1 cellular context compared by ENCODE assay signal in the genomic region with DNA sequence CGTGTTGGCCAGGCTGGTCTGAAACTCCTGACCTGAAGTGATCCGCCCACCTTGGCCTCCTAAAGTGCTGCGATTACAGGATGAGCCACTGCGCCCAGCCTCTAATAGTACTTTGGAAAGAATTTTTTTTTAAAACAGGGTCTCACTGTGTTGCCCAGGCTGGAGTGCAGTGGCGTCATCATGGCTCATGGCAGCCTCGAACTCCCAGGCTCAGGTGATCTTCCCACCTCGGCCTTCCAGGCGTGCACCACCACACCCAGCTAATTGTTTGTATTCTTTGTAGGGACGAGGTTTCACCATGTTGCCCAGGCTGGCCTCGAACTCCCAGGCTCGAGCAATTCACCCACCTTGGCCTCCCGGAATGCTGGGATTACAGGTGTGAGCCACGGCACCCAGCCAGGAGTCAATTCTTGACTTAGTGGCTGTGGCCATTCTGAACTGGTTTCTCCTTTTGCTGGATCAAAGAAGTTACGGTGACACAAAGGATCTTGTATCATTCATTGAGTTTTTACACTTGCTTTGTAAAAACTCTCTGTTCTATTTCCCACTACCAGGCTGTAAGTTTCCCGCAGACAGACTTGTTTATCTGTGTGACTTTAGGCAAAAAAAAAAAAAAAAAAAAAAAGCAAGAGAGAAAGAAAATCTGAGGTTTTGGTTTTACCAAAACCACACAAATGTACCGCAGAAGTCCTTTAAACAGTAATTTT.
TF ChIP-seq lines count a peak whose summit lies in the region.

No MANE protein-coding gene starts in this region.

TF ChIP-seq in GM23338, 12 proteins besides CTCF, POLR2A, EP300 and RAD21 (continued from another document):
- TF ChIP-seq, protein P1, sequence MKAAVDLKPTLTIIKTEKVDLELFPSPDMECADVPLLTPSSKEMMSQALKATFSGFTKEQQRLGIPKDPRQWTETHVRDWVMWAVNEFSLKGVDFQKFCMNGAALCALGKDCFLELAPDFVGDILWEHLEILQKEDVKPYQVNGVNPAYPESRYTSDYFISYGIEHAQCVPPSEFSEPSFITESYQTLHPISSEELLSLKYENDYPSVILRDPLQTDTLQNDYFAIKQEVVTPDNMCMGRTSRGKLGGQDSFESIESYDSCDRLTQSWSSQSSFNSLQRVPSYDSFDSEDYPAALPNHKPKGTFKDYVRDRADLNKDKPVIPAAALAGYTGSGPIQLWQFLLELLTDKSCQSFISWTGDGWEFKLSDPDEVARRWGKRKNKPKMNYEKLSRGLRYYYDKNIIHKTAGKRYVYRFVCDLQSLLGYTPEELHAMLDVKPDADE (IDR thresholded peaks at IDR 0.05), result no peak
- no peak for TF ChIP-seq CREB1 (CRISPR knock-in tag; IDR thresholded peaks at IDR 0.05; ENCODE audit: low read depth)
- TF ChIP-seq EZH2 (IDR thresholded peaks at IDR 0.05; ENCODE audit: low read depth, unreplicated experiment), result no peak
- TF ChIP-seq STAT1 (IDR thresholded peaks at IDR 0.05; ENCODE audit: unreplicated experiment), result no peak
- TF ChIP-seq, protein P2, sequence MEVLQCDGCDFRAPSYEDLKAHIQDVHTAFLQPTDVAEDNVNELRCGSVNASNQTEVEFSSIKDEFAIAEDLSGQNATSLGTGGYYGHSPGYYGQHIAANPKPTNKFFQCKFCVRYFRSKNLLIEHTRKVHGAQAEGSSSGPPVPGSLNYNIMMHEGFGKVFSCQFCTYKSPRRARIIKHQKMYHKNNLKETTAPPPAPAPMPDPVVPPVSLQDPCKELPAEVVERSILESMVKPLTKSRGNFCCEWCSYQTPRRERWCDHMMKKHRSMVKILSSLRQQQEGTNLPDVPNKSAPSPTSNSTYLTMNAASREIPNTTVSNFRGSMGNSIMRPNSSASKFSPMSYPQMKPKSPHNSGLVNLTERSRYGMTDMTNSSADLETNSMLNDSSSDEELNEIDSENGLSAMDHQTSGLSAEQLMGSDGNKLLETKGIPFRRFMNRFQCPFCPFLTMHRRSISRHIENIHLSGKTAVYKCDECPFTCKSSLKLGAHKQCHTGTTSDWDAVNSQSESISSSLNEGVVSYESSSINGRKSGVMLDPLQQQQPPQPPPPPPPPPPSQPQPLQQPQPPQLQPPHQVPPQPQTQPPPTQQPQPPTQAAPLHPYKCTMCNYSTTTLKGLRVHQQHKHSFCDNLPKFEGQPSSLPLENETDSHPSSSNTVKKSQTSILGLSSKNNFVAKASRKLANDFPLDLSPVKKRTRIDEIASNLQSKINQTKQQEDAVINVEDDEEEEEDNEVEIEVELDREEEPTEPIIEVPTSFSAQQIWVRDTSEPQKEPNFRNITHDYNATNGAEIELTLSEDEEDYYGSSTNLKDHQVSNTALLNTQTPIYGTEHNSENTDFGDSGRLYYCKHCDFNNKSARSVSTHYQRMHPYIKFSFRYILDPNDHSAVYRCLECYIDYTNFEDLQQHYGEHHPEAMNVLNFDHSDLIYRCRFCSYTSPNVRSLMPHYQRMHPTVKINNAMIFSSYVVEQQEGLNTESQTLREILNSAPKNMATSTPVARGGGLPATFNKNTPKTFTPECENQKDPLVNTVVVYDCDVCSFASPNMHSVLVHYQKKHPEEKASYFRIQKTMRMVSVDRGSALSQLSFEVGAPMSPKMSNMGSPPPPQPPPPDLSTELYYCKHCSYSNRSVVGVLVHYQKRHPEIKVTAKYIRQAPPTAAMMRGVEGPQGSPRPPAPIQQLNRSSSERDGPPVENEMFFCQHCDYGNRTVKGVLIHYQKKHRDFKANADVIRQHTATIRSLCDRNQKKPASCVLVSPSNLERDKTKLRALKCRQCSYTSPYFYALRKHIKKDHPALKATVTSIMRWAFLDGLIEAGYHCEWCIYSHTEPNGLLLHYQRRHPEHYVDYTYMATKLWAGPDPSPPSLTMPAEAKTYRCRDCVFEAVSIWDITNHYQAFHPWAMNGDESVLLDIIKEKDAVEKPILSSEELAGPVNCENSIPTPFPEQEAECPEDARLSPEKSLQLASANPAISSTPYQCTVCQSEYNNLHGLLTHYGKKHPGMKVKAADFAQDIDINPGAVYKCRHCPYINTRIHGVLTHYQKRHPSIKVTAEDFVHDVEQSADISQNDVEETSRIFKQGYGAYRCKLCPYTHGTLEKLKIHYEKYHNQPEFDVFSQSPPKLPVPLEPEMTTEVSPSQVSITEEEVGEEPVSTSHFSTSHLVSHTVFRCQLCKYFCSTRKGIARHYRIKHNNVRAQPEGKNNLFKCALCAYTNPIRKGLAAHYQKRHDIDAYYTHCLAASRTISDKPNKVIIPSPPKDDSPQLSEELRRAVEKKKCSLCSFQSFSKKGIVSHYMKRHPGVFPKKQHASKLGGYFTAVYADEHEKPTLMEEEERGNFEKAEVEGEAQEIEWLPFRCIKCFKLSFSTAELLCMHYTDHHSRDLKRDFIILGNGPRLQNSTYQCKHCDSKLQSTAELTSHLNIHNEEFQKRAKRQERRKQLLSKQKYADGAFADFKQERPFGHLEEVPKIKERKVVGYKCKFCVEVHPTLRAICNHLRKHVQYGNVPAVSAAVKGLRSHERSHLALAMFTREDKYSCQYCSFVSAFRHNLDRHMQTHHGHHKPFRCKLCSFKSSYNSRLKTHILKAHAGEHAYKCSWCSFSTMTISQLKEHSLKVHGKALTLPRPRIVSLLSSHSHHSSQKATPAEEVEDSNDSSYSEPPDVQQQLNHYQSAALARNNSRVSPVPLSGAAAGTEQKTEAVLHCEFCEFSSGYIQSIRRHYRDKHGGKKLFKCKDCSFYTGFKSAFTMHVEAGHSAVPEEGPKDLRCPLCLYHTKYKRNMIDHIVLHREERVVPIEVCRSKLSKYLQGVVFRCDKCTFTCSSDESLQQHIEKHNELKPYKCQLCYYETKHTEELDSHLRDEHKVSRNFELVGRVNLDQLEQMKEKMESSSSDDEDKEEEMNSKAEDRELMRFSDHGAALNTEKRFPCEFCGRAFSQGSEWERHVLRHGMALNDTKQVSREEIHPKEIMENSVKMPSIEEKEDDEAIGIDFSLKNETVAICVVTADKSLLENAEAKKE (CRISPR knock-in tag; IDR thresholded peaks at IDR 0.05), result no peak
- no peak for TF ChIP-seq EZH2phosphoT487 (IDR thresholded peaks at IDR 0.05; ENCODE audit: unreplicated experiment)
- TF ChIP-seq, protein P3, sequence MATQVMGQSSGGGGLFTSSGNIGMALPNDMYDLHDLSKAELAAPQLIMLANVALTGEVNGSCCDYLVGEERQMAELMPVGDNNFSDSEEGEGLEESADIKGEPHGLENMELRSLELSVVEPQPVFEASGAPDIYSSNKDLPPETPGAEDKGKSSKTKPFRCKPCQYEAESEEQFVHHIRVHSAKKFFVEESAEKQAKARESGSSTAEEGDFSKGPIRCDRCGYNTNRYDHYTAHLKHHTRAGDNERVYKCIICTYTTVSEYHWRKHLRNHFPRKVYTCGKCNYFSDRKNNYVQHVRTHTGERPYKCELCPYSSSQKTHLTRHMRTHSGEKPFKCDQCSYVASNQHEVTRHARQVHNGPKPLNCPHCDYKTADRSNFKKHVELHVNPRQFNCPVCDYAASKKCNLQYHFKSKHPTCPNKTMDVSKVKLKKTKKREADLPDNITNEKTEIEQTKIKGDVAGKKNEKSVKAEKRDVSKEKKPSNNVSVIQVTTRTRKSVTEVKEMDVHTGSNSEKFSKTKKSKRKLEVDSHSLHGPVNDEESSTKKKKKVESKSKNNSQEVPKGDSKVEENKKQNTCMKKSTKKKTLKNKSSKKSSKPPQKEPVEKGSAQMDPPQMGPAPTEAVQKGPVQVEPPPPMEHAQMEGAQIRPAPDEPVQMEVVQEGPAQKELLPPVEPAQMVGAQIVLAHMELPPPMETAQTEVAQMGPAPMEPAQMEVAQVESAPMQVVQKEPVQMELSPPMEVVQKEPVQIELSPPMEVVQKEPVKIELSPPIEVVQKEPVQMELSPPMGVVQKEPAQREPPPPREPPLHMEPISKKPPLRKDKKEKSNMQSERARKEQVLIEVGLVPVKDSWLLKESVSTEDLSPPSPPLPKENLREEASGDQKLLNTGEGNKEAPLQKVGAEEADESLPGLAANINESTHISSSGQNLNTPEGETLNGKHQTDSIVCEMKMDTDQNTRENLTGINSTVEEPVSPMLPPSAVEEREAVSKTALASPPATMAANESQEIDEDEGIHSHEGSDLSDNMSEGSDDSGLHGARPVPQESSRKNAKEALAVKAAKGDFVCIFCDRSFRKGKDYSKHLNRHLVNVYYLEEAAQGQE (IDR thresholded peaks at IDR 0.05; ENCODE audit: unreplicated experiment), result no peak
